In the genomic region with DNA sequence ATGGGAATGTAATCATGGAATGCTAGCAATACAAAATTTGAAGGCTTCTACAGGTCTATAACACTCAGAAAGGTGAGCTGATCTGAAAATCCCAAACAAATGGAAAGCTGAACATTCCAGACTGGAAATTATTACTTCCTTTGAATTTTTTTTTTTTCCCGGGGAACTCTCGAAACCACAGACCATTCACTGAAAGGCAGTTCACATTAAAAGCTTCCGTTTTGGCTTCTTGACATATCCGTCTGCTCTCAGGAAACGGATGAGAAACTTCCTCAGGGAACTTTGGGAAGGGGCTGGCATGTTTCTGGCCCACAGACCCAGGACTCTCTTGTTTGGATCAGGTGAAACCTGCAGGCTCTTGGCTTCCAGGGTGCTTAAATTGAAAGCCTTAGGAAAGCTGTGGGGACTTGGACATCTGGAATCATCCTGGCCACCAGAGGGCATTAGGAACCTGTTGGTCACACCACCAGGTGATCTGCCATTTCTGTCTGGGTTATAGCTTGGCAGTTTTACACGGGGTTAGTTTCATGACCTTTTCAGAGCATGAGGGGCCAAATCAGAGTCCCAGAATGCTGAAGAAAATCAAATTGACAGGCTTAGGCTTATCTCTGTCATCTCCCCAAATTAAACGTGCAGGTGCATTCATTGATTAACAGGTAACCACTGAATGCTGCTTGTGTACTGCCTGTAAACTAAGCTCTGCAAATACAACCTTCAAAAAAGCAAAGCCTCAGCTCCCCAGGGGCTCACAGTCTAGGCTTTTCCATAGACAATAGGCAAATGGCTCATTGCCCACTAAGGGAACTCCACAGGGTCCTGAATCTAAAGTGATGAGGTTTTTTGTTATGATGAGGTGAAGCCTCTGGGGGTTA, we compare ENCODE assay signal across 1 cellular context.
A peak's percentile ranks its signal among the peaks of the same experiment; 100 is the strongest.
TF ChIP-seq lines count a peak whose summit lies in the region.

No MANE protein-coding gene starts in this region.

TF ChIP-seq in HEK293, 187 proteins besides CTCF, POLR2A, EP300 and RAD21 (continued from another document):
- TF ChIP-seq, protein P1, sequence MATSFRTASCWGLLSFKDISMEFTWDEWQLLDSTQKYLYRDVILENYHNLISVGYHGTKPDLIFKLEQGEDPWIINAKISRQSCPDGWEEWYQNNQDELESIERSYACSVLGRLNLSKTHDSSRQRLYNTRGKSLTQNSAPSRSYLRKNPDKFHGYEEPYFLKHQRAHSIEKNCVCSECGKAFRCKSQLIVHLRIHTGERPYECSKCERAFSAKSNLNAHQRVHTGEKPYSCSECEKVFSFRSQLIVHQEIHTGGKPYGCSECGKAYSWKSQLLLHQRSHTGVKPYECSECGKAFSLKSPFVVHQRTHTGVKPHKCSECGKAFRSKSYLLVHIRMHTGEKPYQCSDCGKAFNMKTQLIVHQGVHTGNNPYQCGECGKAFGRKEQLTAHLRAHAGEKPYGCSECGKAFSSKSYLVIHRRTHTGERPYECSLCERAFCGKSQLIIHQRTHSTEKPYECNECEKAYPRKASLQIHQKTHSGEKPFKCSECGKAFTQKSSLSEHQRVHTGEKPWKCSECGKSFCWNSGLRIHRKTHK (tag by site-specific recombination; IDR thresholded peaks at IDR 0.05), result no peak
- TF ChIP-seq ZNF837 (tag by site-specific recombination; IDR thresholded peaks at IDR 0.05) (no peak), SCRT1 (tag by site-specific recombination; IDR thresholded peaks at IDR 0.05; ENCODE audit: borderline replicate concordance) (peak; percentile 61; the same call in 1 of the 2 replicates), SCRT2 (tag by site-specific recombination; IDR thresholded peaks at IDR 0.05) (peak; percentile 94), MYNN (tag by site-specific recombination; IDR thresholded peaks at IDR 0.05; ENCODE audit: borderline replicate concordance) (no peak), ZNF23 (tag by site-specific recombination; IDR thresholded peaks at IDR 0.05; ENCODE audit: borderline replicate concordance) (no peak), TCF7L2 (IDR thresholded peaks at IDR 0.05; ENCODE audit: borderline replicate concordance, low read depth, low read length) (no peak), ZNF670 (tag by site-specific recombination; IDR thresholded peaks at IDR 0.05; ENCODE audit: low read depth) (no peak), ZNF133 (tag by site-specific recombination; IDR thresholded peaks at IDR 0.05) (no peak), ZNF654 (tag by site-specific recombination; IDR thresholded peaks at IDR 0.05; ENCODE audit: low read depth) (peak; percentile 70), ZBTB17 (tag by site-specific recombination; IDR thresholded peaks at IDR 0.05) (peak; percentile 63), ZNF223 (tag by site-specific recombination; IDR thresholded peaks at IDR 0.05) (no peak)
- TF ChIP-seq, protein P2, sequence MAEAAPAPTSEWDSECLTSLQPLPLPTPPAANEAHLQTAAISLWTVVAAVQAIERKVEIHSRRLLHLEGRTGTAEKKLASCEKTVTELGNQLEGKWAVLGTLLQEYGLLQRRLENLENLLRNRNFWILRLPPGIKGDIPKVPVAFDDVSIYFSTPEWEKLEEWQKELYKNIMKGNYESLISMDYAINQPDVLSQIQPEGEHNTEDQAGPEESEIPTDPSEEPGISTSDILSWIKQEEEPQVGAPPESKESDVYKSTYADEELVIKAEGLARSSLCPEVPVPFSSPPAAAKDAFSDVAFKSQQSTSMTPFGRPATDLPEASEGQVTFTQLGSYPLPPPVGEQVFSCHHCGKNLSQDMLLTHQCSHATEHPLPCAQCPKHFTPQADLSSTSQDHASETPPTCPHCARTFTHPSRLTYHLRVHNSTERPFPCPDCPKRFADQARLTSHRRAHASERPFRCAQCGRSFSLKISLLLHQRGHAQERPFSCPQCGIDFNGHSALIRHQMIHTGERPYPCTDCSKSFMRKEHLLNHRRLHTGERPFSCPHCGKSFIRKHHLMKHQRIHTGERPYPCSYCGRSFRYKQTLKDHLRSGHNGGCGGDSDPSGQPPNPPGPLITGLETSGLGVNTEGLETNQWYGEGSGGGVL (tag by site-specific recombination; IDR thresholded peaks at IDR 0.05), result no peak
- TF ChIP-seq, protein P3, sequence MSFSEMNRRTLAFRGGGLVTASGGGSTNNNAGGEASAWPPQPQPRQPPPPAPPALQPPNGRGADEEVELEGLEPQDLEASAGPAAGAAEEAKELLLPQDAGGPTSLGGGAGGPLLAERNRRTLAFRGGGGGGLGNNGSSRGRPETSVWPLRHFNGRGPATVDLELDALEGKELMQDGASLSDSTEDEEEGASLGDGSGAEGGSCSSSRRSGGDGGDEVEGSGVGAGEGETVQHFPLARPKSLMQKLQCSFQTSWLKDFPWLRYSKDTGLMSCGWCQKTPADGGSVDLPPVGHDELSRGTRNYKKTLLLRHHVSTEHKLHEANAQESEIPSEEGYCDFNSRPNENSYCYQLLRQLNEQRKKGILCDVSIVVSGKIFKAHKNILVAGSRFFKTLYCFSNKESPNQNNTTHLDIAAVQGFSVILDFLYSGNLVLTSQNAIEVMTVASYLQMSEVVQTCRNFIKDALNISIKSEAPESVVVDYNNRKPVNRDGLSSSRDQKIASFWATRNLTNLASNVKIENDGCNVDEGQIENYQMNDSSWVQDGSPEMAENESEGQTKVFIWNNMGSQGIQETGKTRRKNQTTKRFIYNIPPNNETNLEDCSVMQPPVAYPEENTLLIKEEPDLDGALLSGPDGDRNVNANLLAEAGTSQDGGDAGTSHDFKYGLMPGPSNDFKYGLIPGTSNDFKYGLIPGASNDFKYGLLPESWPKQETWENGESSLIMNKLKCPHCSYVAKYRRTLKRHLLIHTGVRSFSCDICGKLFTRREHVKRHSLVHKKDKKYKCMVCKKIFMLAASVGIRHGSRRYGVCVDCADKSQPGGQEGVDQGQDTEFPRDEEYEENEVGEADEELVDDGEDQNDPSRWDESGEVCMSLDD (tag by site-specific recombination; IDR thresholded peaks at IDR 0.05), result no peak
- TF ChIP-seq, protein P4, sequence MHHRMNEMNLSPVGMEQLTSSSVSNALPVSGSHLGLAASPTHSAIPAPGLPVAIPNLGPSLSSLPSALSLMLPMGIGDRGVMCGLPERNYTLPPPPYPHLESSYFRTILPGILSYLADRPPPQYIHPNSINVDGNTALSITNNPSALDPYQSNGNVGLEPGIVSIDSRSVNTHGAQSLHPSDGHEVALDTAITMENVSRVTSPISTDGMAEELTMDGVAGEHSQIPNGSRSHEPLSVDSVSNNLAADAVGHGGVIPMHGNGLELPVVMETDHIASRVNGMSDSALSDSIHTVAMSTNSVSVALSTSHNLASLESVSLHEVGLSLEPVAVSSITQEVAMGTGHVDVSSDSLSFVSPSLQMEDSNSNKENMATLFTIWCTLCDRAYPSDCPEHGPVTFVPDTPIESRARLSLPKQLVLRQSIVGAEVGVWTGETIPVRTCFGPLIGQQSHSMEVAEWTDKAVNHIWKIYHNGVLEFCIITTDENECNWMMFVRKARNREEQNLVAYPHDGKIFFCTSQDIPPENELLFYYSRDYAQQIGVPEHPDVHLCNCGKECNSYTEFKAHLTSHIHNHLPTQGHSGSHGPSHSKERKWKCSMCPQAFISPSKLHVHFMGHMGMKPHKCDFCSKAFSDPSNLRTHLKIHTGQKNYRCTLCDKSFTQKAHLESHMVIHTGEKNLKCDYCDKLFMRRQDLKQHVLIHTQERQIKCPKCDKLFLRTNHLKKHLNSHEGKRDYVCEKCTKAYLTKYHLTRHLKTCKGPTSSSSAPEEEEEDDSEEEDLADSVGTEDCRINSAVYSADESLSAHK (tag by site-specific recombination; IDR thresholded peaks at IDR 0.05), result peak; percentile 82
- TF ChIP-seq, protein P5, sequence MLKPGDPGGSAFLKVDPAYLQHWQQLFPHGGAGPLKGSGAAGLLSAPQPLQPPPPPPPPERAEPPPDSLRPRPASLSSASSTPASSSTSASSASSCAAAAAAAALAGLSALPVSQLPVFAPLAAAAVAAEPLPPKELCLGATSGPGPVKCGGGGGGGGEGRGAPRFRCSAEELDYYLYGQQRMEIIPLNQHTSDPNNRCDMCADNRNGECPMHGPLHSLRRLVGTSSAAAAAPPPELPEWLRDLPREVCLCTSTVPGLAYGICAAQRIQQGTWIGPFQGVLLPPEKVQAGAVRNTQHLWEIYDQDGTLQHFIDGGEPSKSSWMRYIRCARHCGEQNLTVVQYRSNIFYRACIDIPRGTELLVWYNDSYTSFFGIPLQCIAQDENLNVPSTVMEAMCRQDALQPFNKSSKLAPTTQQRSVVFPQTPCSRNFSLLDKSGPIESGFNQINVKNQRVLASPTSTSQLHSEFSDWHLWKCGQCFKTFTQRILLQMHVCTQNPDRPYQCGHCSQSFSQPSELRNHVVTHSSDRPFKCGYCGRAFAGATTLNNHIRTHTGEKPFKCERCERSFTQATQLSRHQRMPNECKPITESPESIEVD (tag by site-specific recombination; IDR thresholded peaks at IDR 0.05), result no peak
